ENCODE assay signal across 2 cellular contexts in genomic region chr11:67409781-67410368, GRCh38.
TF ChIP-seq lines count a peak whose summit lies in the region.

No MANE protein-coding gene starts in this region.

TF ChIP-seq in HEK293, 187 proteins besides CTCF, POLR2A, EP300 and RAD21:
- TF ChIP-seq ZNF2 (tag by site-specific recombination; IDR thresholded peaks at IDR 0.05) (no peak), ZNF785 (tag by site-specific recombination; IDR thresholded peaks at IDR 0.05) (no peak), ZNF654 (tag by site-specific recombination; IDR thresholded peaks at IDR 0.05; ENCODE audit: low read depth) (no peak), ZNF585B (tag by site-specific recombination; IDR thresholded peaks at IDR 0.05) (no peak), SALL2 (tag by site-specific recombination; IDR thresholded peaks at IDR 0.05; ENCODE audit: borderline replicate concordance) (no peak), ZNF404 (tag by site-specific recombination; IDR thresholded peaks at IDR 0.05) (no peak), SP2 (tag by site-specific recombination; IDR thresholded peaks at IDR 0.05) (peak; percentile 12; the same call in 1 of the 2 replicates)
TF ChIP-seq in HEK293: peak in this region for 1.

TF ChIP-seq in HepG2, 621 proteins besides CTCF, POLR2A, EP300 and RAD21 (continues in another document):
- 0 out of 2 replicates have a peak, but pooled peaks have one; percentile 15 for TF ChIP-seq ZNF614 (CRISPR knock-in tag; IDR thresholded peaks at IDR 0.05; ENCODE audit: borderline replicate concordance)
- no peak for TF ChIP-seq ZNF703 (CRISPR knock-in tag; IDR thresholded peaks at IDR 0.05; ENCODE audit: borderline replicate concordance)
- TF ChIP-seq STAG1 (CRISPR knock-in tag; IDR thresholded peaks at IDR 0.05): no peak
- no peak for TF ChIP-seq SMC3 (IDR thresholded peaks at IDR 0.05; ENCODE audit: low read length)
- no peak for TF ChIP-seq HCFC1 (IDR thresholded peaks at IDR 0.05; ENCODE audit: low read depth, low read length)
- TF ChIP-seq FOXK1 (CRISPR knock-in tag; IDR thresholded peaks at IDR 0.05; ENCODE audit: borderline replicate concordance, low read depth): peak; percentile 29; the same call in 1 of the 2 replicates
- TF ChIP-seq ZNF777 (CRISPR knock-in tag; IDR thresholded peaks at IDR 0.05): no peak
- TF ChIP-seq ZNF761 (CRISPR knock-in tag; conservative IDR thresholded peaks at IDR 0.05): no peak
- TF ChIP-seq ZSCAN22 (CRISPR knock-in tag; IDR thresholded peaks at IDR 0.05): no peak
- no peak for TF ChIP-seq ATF6 (CRISPR knock-in tag; conservative IDR thresholded peaks at IDR 0.05)
- no peak for TF ChIP-seq PHF21A (CRISPR knock-in tag; IDR thresholded peaks at IDR 0.05)
- no peak for TF ChIP-seq TAF15 (IDR thresholded peaks at IDR 0.05; ENCODE audit: low read depth, low read length, poor library complexity, severe bottlenecking)
- TF ChIP-seq ZNF468 (CRISPR knock-in tag; IDR thresholded peaks at IDR 0.05): no peak
- 0 out of 2 replicates have a peak, but pooled peaks have one; percentile 17 for TF ChIP-seq GATAD2A (CRISPR knock-in tag; IDR thresholded peaks at IDR 0.05)
- no peak for TF ChIP-seq ZBTB33 (CRISPR knock-in tag; IDR thresholded peaks at IDR 0.05)
- TF ChIP-seq THAP7 (CRISPR knock-in tag; IDR thresholded peaks at IDR 0.05): 0 out of 2 replicates have a peak, but pooled peaks have one; percentile 30
- TF ChIP-seq DNMT3B (CRISPR knock-in tag; conservative IDR thresholded peaks at IDR 0.05): no peak
- 0 out of 2 replicates have a peak, but pooled peaks have one; percentile 21 for TF ChIP-seq KDM2A (CRISPR knock-in tag; IDR thresholded peaks at IDR 0.05; ENCODE audit: borderline replicate concordance, low read depth)
- no peak for TF ChIP-seq LCORL (IDR thresholded peaks at IDR 0.05)
- no peak for TF ChIP-seq LCORL (CRISPR knock-in tag; IDR thresholded peaks at IDR 0.05)
- TF ChIP-seq HES4 (CRISPR knock-in tag; IDR thresholded peaks at IDR 0.05; ENCODE audit: borderline replicate concordance): no peak
- TF ChIP-seq ZNF275 (CRISPR knock-in tag; IDR thresholded peaks at IDR 0.05; ENCODE audit: borderline replicate concordance): no peak
- TF ChIP-seq CBFB (CRISPR knock-in tag; IDR thresholded peaks at IDR 0.05): no peak
- no peak for TF ChIP-seq MTA1 (CRISPR knock-in tag; IDR thresholded peaks at IDR 0.05; ENCODE audit: borderline replicate concordance)
- no peak for TF ChIP-seq MBNL3 (CRISPR knock-in tag; conservative IDR thresholded peaks at IDR 0.05)
- TF ChIP-seq ZNF576 (CRISPR knock-in tag; IDR thresholded peaks at IDR 0.05): no peak
- no peak for TF ChIP-seq PRPF4 (IDR thresholded peaks at IDR 0.05; ENCODE audit: low read depth, low read length, poor library complexity, severe bottlenecking)
- TF ChIP-seq TGIF2 (CRISPR knock-in tag; IDR thresholded peaks at IDR 0.05): no peak
- TF ChIP-seq ZXDC (CRISPR knock-in tag; IDR thresholded peaks at IDR 0.05): no peak
- no peak for TF ChIP-seq ZFP1 (CRISPR knock-in tag; IDR thresholded peaks at IDR 0.05)
- TF ChIP-seq SMARCC2 (IDR thresholded peaks at IDR 0.05): no peak
- TF ChIP-seq FOXO1 (CRISPR knock-in tag; IDR thresholded peaks at IDR 0.05): 0 out of 2 replicates have a peak, but pooled peaks have one; percentile 12
- TF ChIP-seq ZSCAN21 (CRISPR knock-in tag; IDR thresholded peaks at IDR 0.05; ENCODE audit: borderline replicate concordance): no peak
- no peak for TF ChIP-seq ELF3 (CRISPR knock-in tag; IDR thresholded peaks at IDR 0.05)
- TF ChIP-seq ZNF136 (CRISPR knock-in tag; IDR thresholded peaks at IDR 0.05; ENCODE audit: low read depth): no peak
- no peak for TF ChIP-seq KDM4B (CRISPR knock-in tag; IDR thresholded peaks at IDR 0.05)
- no peak for TF ChIP-seq FOXP1 (IDR thresholded peaks at IDR 0.05)
- no peak for TF ChIP-seq FOXP1 (CRISPR knock-in tag; IDR thresholded peaks at IDR 0.05)
- no peak for TF ChIP-seq SP1 (IDR thresholded peaks at IDR 0.05)
- TF ChIP-seq SP1 (CRISPR knock-in tag; IDR thresholded peaks at IDR 0.05): no peak
- no peak for TF ChIP-seq ZBTB34 (CRISPR knock-in tag; IDR thresholded peaks at IDR 0.05)
- TF ChIP-seq ZNF724P (CRISPR knock-in tag; IDR thresholded peaks at IDR 0.05; ENCODE audit: borderline replicate concordance): no peak
- no peak for TF ChIP-seq POLR2G (IDR thresholded peaks at IDR 0.05; ENCODE audit: low read depth, low read length)
- TF ChIP-seq KAT7 (CRISPR knock-in tag; IDR thresholded peaks at IDR 0.05; ENCODE audit: borderline replicate concordance): no peak
- no peak for TF ChIP-seq DDIT3 (CRISPR knock-in tag; IDR thresholded peaks at IDR 0.05)
- TF ChIP-seq ZNF101 (CRISPR knock-in tag; IDR thresholded peaks at IDR 0.05; ENCODE audit: borderline replicate concordance, low read depth): no peak
- TF ChIP-seq PPARG (CRISPR knock-in tag; conservative IDR thresholded peaks at IDR 0.05): no peak
- no peak for TF ChIP-seq TBP (CRISPR knock-in tag; IDR thresholded peaks at IDR 0.05)
- TF ChIP-seq ZNF335 (CRISPR knock-in tag; IDR thresholded peaks at IDR 0.05): no peak
- no peak for TF ChIP-seq EHMT2 (IDR thresholded peaks at IDR 0.05; ENCODE audit: borderline replicate concordance, low read depth, low read length)
- TF ChIP-seq FIP1L1 (IDR thresholded peaks at IDR 0.05; ENCODE audit: borderline replicate concordance, insufficient read depth, low read depth, low read length): no peak
- no peak for TF ChIP-seq REXO4 (CRISPR knock-in tag; IDR thresholded peaks at IDR 0.05; ENCODE audit: borderline replicate concordance)
- no peak for TF ChIP-seq AFF4 (CRISPR knock-in tag; IDR thresholded peaks at IDR 0.05)
- TF ChIP-seq ETV6 (CRISPR knock-in tag; conservative IDR thresholded peaks at IDR 0.05): no peak
- no peak for TF ChIP-seq TARDBP (CRISPR knock-in tag; IDR thresholded peaks at IDR 0.05)
- no peak for TF ChIP-seq SRF (IDR thresholded peaks at IDR 0.05; ENCODE audit: low read depth, low read length)
- TF ChIP-seq SP5 (CRISPR knock-in tag; IDR thresholded peaks at IDR 0.05; ENCODE audit: borderline replicate concordance, low read depth): no peak
